In genomic region chr1:167200272-167200671, GRCh38 we compare ENCODE assay signal across 38 cellular contexts.
"Had no signal": no experiment of that assay in that cellular context is flagged by ENCODE, and none has a peak within 500 bp of the region (broad histone marks: within the 10 kb centered on the region; RNA-seq: fewer than 3 reads in every experiment).

No MANE protein-coding gene starts in this region.

- FAIRE-seq: bronchial epithelial cell, TTC549 had no signal

- H3K4me3 ChIP-seq: ascending aorta, cardiac muscle cell had no signal

- H3K4me3 Mint-ChIP-seq: activated B cell treated with CpG ODN at 0.5 μM for 24 hours; activated CD4-positive, alpha-beta memory T cell treated with anti-CD3 and anti-CD28 coated beads for 36 hours; activated CD4-positive, alpha-beta T cell treated with anti-CD3 and anti-CD28 coated beads, Interleukin-2, amount 10 ng/mL, durations not matched to agents 24 days and 14 days; activated CD8-positive, alpha-beta T cell treated with anti-CD3 and anti-CD28 coated beads for 36 hours; activated naive CD4-positive, alpha-beta T cell treated with anti-CD3 and anti-CD28 coated beads, Interleukin-2, amount 10 ng/mL, durations not matched to agents 7 days and 5 days; activated naive CD4-positive, alpha-beta T cell treated with anti-CD3 and anti-CD28 coated beads, Interleukin-2, amount 50 U/mL, for 24 hours; activated naive CD8-positive, alpha-beta T cell; activated naive CD8-positive, alpha-beta T cell treated with anti-CD3 and anti-CD28 coated beads, Interleukin-2, amount 10 ng/mL, durations not matched to agents 7 days and 5 days; activated naive CD8-positive, alpha-beta T cell treated with anti-CD3 and anti-CD28 coated beads, Interleukin-2, amount 50 U/mL, for 24 hours; activated T-cell treated with anti-CD3 and anti-CD28 coated beads, Interleukin-2, amount 50 U/mL, for 4 hours; activated T-helper 1 cell treated with anti-CD3 and anti-CD28 coated beads, Interleukin-12 subunit alpha, Interleukin-12 subunit beta, Interleukin-2, Interleukin-4 antibody, amounts not matched to agents 30 ng/mL and 10 ng/mL and 1 ng/mL, durations not matched to agents 14 hours and 24 hours and 36 hours; brain; central memory CD8-positive, alpha-beta T cell; T-helper 1 cell treated with Interleukin-12 subunit alpha and Interleukin-12 subunit beta and Interleukin-4 antibody, amounts not matched to agents 30 μg/mL and 1 μg/mL, for 36 hours; T-helper 2 cell treated with Interferon-gamma antibody and Interleukin-4, amounts not matched to agents 5 μg/mL and 100 μg/mL, for 36 hours had no signal

- DNase-seq: activated B cell treated with CpG ODN at 0.5 μM for 24 hours; activated CD4-positive, alpha-beta T cell treated with anti-CD3 and anti-CD28 coated beads for 4 hours; activated CD4-positive, alpha-beta T cell treated with anti-CD3 and anti-CD28 coated beads, Interleukin-2, amount 10 ng/mL, durations not matched to agents 24 days and 14 days; activated CD4-positive, alpha-beta T cell treated with anti-CD3 and anti-CD28 coated beads, Interleukin-2, amount 50 U/mL, for 1 hour; activated CD4-positive, alpha-beta T cell treated with anti-CD3 and anti-CD28 coated beads, Interleukin-2, amount 50 U/mL, for 4 hours; activated CD4-positive, CD25-positive, alpha-beta regulatory T cell treated with anti-CD3 and anti-CD28 coated beads, Interleukin-2, amount 50 U/mL, for 72 hours; activated CD8-positive, alpha-beta memory T cell treated with anti-CD3 and anti-CD28 coated beads, Interleukin-2, amount 50 U/mL, for 4 hours; activated CD8-positive, alpha-beta T cell treated with anti-CD3 and anti-CD28 coated beads for 36 hours; activated effector memory CD4-positive, alpha-beta T cell treated with Interleukin-2 at 50 U/mL for 16 hours; activated gamma-delta T cell; activated naive CD4-positive, alpha-beta T cell treated with anti-CD3 and anti-CD28 coated beads, Interleukin-2, amount 10 ng/mL, durations not matched to agents 7 days and 5 days; activated naive CD4-positive, alpha-beta T cell treated with Interleukin-2 at 50 U/mL for 16 hours; activated naive CD8-positive, alpha-beta T cell treated with anti-CD3 and anti-CD28 coated beads, Interleukin-2, amount 10 ng/mL, durations not matched to agents 7 days and 5 days; activated naive CD8-positive, alpha-beta T cell treated with anti-CD3 and anti-CD28 coated beads, Interleukin-2, amount 50 U/mL, for 24 hours; activated T-cell treated with anti-CD3 and anti-CD28 coated beads for 4 hours; activated T-cell treated with anti-CD3 and anti-CD28 coated beads, Interleukin-2, amount 50 U/mL, for 1 hour; activated T-cell treated with anti-CD3 and anti-CD28 coated beads, Interleukin-2, amount 50 U/mL, for 4 hours; activated T-cell treated with anti-CD3 and anti-CD28 coated beads, Interleukin-2, amount 50 U/mL, for 72 hours; amygdala; anterior cingulate cortex; caudate nucleus; cerebellar nuclear complex; T-helper 2 cell; T-helper 9 cell had no signal

- ATAC-seq: activated naive CD8-positive, alpha-beta T cell treated with anti-CD3 and anti-CD28 coated beads, Interleukin-2, amount 50 U/mL, for 24 hours had no signal

- H3K36me3 ChIP-seq: ascending aorta, cardiac muscle cell had no signal

- H3K9me3 ChIP-seq: ascending aorta had no signal

- H3K27ac ChIP-seq: ascending aorta, cardiac muscle cell, VCaP had no signal

- H3K27ac Mint-ChIP-seq: activated B cell treated with CpG ODN at 0.5 μM for 24 hours; activated CD4-positive, alpha-beta T cell treated with anti-CD3 and anti-CD28 coated beads, Interleukin-2, amount 10 ng/mL, durations not matched to agents 24 days and 14 days; activated CD8-positive, alpha-beta T cell treated with anti-CD3 and anti-CD28 coated beads for 36 hours; activated naive CD4-positive, alpha-beta T cell treated with anti-CD3 and anti-CD28 coated beads, Interleukin-2, amount 10 ng/mL, durations not matched to agents 7 days and 5 days; activated naive CD4-positive, alpha-beta T cell treated with anti-CD3 and anti-CD28 coated beads, Interleukin-2, amount 50 U/mL, for 24 hours; activated naive CD8-positive, alpha-beta T cell; activated naive CD8-positive, alpha-beta T cell treated with anti-CD3 and anti-CD28 coated beads, Interleukin-2, amount 10 ng/mL, durations not matched to agents 7 days and 5 days; activated naive CD8-positive, alpha-beta T cell treated with anti-CD3 and anti-CD28 coated beads, Interleukin-2, amount 50 U/mL, for 24 hours; activated T-helper 1 cell treated with anti-CD3 and anti-CD28 coated beads, Interleukin-12 subunit alpha, Interleukin-12 subunit beta, Interleukin-2, Interleukin-4 antibody, amounts not matched to agents 30 ng/mL and 10 ng/mL and 1 ng/mL, durations not matched to agents 14 hours and 24 hours and 36 hours; activated T-helper 2 cell treated with anti-CD3 and anti-CD28 coated beads, Interferon-gamma antibody, Interleukin-2, Interleukin-4, amounts not matched to agents 10 μg/mL and 5 μg/mL and 100 μg/mL, durations not matched to agents 14 hours and 24 hours and 36 hours; brain; T-helper 1 cell treated with Interleukin-12 subunit alpha and Interleukin-12 subunit beta and Interleukin-4 antibody, amounts not matched to agents 30 μg/mL and 1 μg/mL, for 36 hours; T-helper 2 cell treated with Interferon-gamma antibody and Interleukin-4, amounts not matched to agents 5 μg/mL and 100 μg/mL, for 36 hours had no signal

- H3K27me3 Mint-ChIP-seq: activated B cell treated with CpG ODN at 0.5 μM for 24 hours; activated CD4-positive, alpha-beta memory T cell treated with anti-CD3 and anti-CD28 coated beads for 36 hours; activated CD4-positive, alpha-beta T cell treated with anti-CD3 and anti-CD28 coated beads, Interleukin-2, amount 10 ng/mL, durations not matched to agents 24 days and 14 days; activated naive CD4-positive, alpha-beta T cell treated with anti-CD3 and anti-CD28 coated beads, Interleukin-2, amount 50 U/mL, for 24 hours; activated naive CD8-positive, alpha-beta T cell; activated naive CD8-positive, alpha-beta T cell treated with anti-CD3 and anti-CD28 coated beads, Interleukin-2, amount 10 ng/mL, durations not matched to agents 7 days and 5 days; activated naive CD8-positive, alpha-beta T cell treated with anti-CD3 and anti-CD28 coated beads, Interleukin-2, amount 50 U/mL, for 24 hours; brain; central memory CD8-positive, alpha-beta T cell had no signal

- H3K4me1 Mint-ChIP-seq: activated B cell treated with CpG ODN at 0.5 μM for 24 hours; activated naive CD4-positive, alpha-beta T cell treated with anti-CD3 and anti-CD28 coated beads, Interleukin-2, amount 10 ng/mL, durations not matched to agents 7 days and 5 days; central memory CD8-positive, alpha-beta T cell had no signal

- H3K27me3 ChIP-seq: ascending aorta, cardiac muscle cell had no signal

- H3K36me3 Mint-ChIP-seq: activated naive CD4-positive, alpha-beta T cell treated with anti-CD3 and anti-CD28 coated beads, Interleukin-2, amount 10 ng/mL, durations not matched to agents 7 days and 5 days; activated naive CD4-positive, alpha-beta T cell treated with anti-CD3 and anti-CD28 coated beads, Interleukin-2, amount 50 U/mL, for 24 hours; brain had no signal

- H3K9me3 Mint-ChIP-seq: activated B cell treated with CpG ODN at 0.5 μM for 24 hours; activated CD4-positive, alpha-beta T cell treated with anti-CD3 and anti-CD28 coated beads, Interleukin-2, amount 10 ng/mL, durations not matched to agents 24 days and 14 days; activated naive CD4-positive, alpha-beta T cell treated with anti-CD3 and anti-CD28 coated beads, Interleukin-2, amount 50 U/mL, for 24 hours; activated T-cell treated with anti-CD3 and anti-CD28 coated beads, Interleukin-2, amount 50 U/mL, for 4 hours; activated T-helper 1 cell treated with anti-CD3 and anti-CD28 coated beads, Interleukin-12 subunit alpha, Interleukin-12 subunit beta, Interleukin-2, Interleukin-4 antibody, amounts not matched to agents 30 ng/mL and 10 ng/mL and 1 ng/mL, durations not matched to agents 14 hours and 24 hours and 36 hours; activated T-helper 2 cell treated with anti-CD3 and anti-CD28 coated beads, Interferon-gamma antibody, Interleukin-2, Interleukin-4, amounts not matched to agents 10 μg/mL and 5 μg/mL and 100 μg/mL, durations not matched to agents 14 hours and 24 hours and 36 hours; central memory CD8-positive, alpha-beta T cell; T-helper 1 cell treated with Interleukin-12 subunit alpha and Interleukin-12 subunit beta and Interleukin-4 antibody, amounts not matched to agents 30 μg/mL and 1 μg/mL, for 36 hours had no signal

- H3K4me1 ChIP-seq: ascending aorta had no signal
